23 cellular contexts compared by ENCODE assay signal in the genomic region with DNA sequence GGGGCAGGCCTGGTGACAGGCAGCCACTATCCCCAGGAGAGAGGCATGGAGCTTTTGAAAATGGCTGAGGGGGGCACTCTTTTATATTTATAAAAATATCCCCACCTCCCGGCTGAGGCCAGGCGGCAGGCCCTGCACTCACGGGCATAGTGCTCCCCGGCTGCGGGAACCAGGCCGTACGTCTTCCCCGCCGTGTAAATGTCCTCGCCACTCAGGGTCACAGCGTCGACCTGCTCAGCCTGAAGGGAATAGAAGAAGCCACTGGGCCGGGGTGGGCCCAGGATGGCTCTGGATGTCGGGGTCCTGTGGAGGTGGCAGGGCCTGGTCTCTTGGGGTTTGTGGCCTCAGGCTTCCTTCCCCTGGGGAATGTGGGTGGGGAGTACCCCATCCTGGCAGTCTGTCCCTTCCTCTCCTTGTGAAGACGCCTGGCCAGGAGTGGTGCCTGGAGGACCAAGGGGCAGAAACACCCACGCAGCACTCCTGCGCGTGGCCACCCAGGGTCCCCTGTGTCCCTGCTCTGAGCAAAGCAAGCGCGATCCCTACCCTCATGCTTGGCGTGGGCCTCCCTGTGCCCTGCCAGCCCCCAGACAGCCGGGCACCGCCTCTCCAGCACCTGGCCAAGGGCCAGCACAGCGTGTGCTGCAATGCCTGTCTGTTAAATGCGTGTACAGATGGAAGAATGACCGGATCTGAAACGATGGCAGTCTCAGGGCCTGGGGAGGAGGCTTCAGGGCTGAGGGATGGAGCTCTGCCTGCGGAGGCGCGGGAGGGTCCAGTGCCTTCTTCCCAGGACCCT. TPM values are rescaled to one million over a fixed set of nuclear protein-coding genes. Genes with fewer than 3 reads are reported as not detected.
A peak's percentile ranks its signal among the peaks of the same experiment; 100 is the strongest.
DNase-seq lines count a peak whose midpoint lies in the region; ATAC-seq and TF ChIP-seq lines count a peak whose summit lies in the region.
"Had no signal": no experiment of that assay in that cellular context is flagged by ENCODE, and none has a peak within 500 bp of the region (broad histone marks: within the 10 kb centered on the region; RNA-seq: fewer than 3 reads in every experiment).

No MANE protein-coding gene starts in this region.

- H3K36me3 ChIP-seq in heart right ventricle (no peaks in the 10 kb centered on the region), right atrium auricular region (no peaks in the 10 kb centered on the region), NT2/D1 (ENCODE audit: insufficient read depth, insufficient read length, low read length) (peaks cover 46% of the 10 kb centered on the region), aorta (ENCODE audit: control insufficient read depth in 1 of 2, insufficient read depth in 2 of 2, low read length in 1 of 2) (no peaks in the 10 kb centered on the region), osteoblast (ENCODE audit: insufficient read depth, low read length) (no peaks in the 10 kb centered on the region)

- H3K4me1 ChIP-seq in heart right ventricle (peaks cover 0 to 8% (median 0%) of the 10 kb centered on the region in 9 donors), right atrium auricular region (no peaks in the 10 kb centered on the region), NT2/D1 (ENCODE audit: insufficient read depth, insufficient read length) (peaks cover 23% of the 10 kb centered on the region), aorta (ENCODE audit: control insufficient read depth in 1 of 2, insufficient read depth in 2 of 2, low read length in 2 of 2) (no peaks in the 10 kb centered on the region), osteoblast (ENCODE audit: insufficient read depth, low read length) (no peaks in the 10 kb centered on the region)

- H3K4me3 ChIP-seq in heart right ventricle = no peak overlapping the region
- H3K4me3 ChIP-seq in right atrium auricular region = no peak overlapping the region
- H3K4me3 ChIP-seq in NT2/D1 (ENCODE audit: insufficient read length, low read depth) = no peak overlapping the region
- H3K4me3 ChIP-seq in aorta (ENCODE audit: low read length in 2 of 2) = no peak overlapping the region
- H3K4me3 ChIP-seq in osteoblast (ENCODE audit: insufficient read depth, low read length) = no peak overlapping the region
- H3K4me3 ChIP-seq: PC-9 had no signal

- intact Hi-C loops in heart right ventricle (cut with DNase I) (no loop called here), aorta (cut with DNase I) (no loop called here)

- DNase-seq in heart right ventricle = peak in 1 of 2 donors; percentile 50
- DNase-seq in right atrium auricular region (ENCODE audit: low spot score) = no peak
- DNase-seq in NT2/D1 (ENCODE audit: low read depth, low spot score) = no peak
- DNase-seq in cerebellum (ENCODE audit: low spot score) = peak; percentile 80
- peak; percentile 26 to 56 for DNase-seq in aorta
- no peak for DNase-seq in osteoblast (ENCODE audit: insufficient read length, low spot score, missing footprints)
- no peak for DNase-seq in NCI-H526 (lab: John Stamatoyannopoulos, UW)
- DNase-seq: activated CD4-positive, alpha-beta T cell treated with anti-CD3 and anti-CD28 coated beads, Interleukin-2, amount 50 U/mL, for 48 hours; activated naive CD4-positive, alpha-beta T cell treated with anti-CD3 and anti-CD28 coated beads, Interleukin-2, amount 10 ng/mL, durations not matched to agents 7 days and 5 days; amygdala; CD4-positive, CD25-positive, alpha-beta regulatory T cell; cortex of kidney; effector memory CD8-positive, alpha-beta T cell; erythroblast; NCI-H1930; NK-92 treated with Interleukin-12 subunit alpha and Interleukin-12 subunit beta, amount 100 ng/mL, for 24 hours; PC-9; SIG-M5; stimulated activated CD4-positive, alpha-beta T cell treated with anti-CD3 and anti-CD28 coated beads, Interleukin-4, amount 100 ng/mL, for 24 hours; T-cell had no signal

- H3K27ac ChIP-seq in heart right ventricle (no peak overlapping the region), right atrium auricular region (no peak overlapping the region), aorta (ENCODE audit: low read depth in 1 of 2, low read length in 2 of 2) (no peak overlapping the region), osteoblast (ENCODE audit: low read depth, low read length) (no peak overlapping the region)
- H3K27ac ChIP-seq: PC-9 had no signal

- peak in 7 of 8 donors; percentile 30 to 81 (median 55) for ATAC-seq in heart right ventricle
- ATAC-seq in aorta (ENCODE audit: low FRiP score) = no peak
- no peak for ATAC-seq in GM18511 (IDR thresholded peaks at IDR 0.05; ENCODE audit: unreplicated experiment)
- ATAC-seq: effector memory CD8-positive, alpha-beta T cell; sciatic nerve; stimulated activated effector memory CD8-positive, alpha-beta T cell treated with anti-CD3 and anti-CD28 coated beads, Interleukin-12 subunit alpha, Interleukin-12 subunit beta, amount 100 ng/mL, for 72 hours; T-cell had no signal

- H3K27me3 ChIP-seq in heart right ventricle (no peaks in the 10 kb centered on the region), right atrium auricular region (no peaks in the 10 kb centered on the region), NT2/D1 (ENCODE audit: insufficient read depth, insufficient read length) (no peaks in the 10 kb centered on the region), aorta (ENCODE audit: control insufficient read depth in 1 of 2, insufficient read depth in 2 of 2, low read length in 1 of 2) (no peaks in the 10 kb centered on the region), osteoblast (ENCODE audit: insufficient read depth, low read length) (peaks cover 3% of the 10 kb centered on the region)

- TF ChIP-seq CTCF in heart right ventricle (IDR thresholded peaks at IDR 0.05) (no peak), right atrium auricular region (IDR thresholded peaks at IDR 0.05) (no peak), osteoblast (IDR thresholded peaks at IDR 0.05; ENCODE audit: extremely low read depth, low read depth, low read length) (no peak)

- no peaks in the 10 kb centered on the region for H4K20me1 ChIP-seq in osteoblast (ENCODE audit: insufficient read depth, low read length)

- no peak overlapping the region for H2AFZ ChIP-seq in osteoblast (ENCODE audit: low read length)
- H2AFZ ChIP-seq: PC-9 had no signal

- no peaks in the 10 kb centered on the region for H3K79me2 ChIP-seq in osteoblast (ENCODE audit: insufficient read depth, low read length)

- H3K9me3 ChIP-seq in heart right ventricle (no peaks in the 10 kb centered on the region), right atrium auricular region (no peaks in the 10 kb centered on the region), NT2/D1 (ENCODE audit: insufficient read depth, low read length) (no peaks in the 10 kb centered on the region), aorta (ENCODE audit: control insufficient read depth, low read length) (no peaks in the 10 kb centered on the region), osteoblast (ENCODE audit: low read depth, low read length) (no peaks in the 10 kb centered on the region)

- WGBS in heart right ventricle, 2 donors = 78 to 79% methylated on average over 30 of the region's 30 CpGs
- WGBS in aorta, 2 donors = 66% methylated on average over 30 of the region's 30 CpGs

- peak overlapping the region; percentile 51 for H3K9ac ChIP-seq in NT2/D1 (ENCODE audit: insufficient read length, low read depth)

- no peak overlapping the region for H3K4me2 ChIP-seq in osteoblast (ENCODE audit: insufficient read depth, low read length)
- H3K4me2 ChIP-seq: PC-9 had no signal

RNA-seq across cellular contexts. Expression of gene MELTF, which starts 18.9 kb away (rescaled TPM):
- total RNA-seq in heart right ventricle = 10 to 100 TPM in 3 of 10 donors, 1 to 10 TPM in 7; 2.5 to 27.5 (median 6.3) TPM
- 10 to 100 TPM in 1 of 2 donors, 1 to 10 TPM in 1; 8.5 to 31.4 TPM for polyA plus RNA-seq in heart right ventricle
- 1 to 10 TPM; 3.1 to 6.7 TPM for total RNA-seq in right atrium auricular region
- 1.3 TPM for total RNA-seq in cerebellum
- total RNA-seq in aorta = 1 to 10 TPM; 4.3 to 6.0 TPM
- 1 to 10 TPM in 1 of 2 donors, under 1 TPM in 1; 1.00 to 2.0 TPM for polyA plus RNA-seq in aorta
- 2.4 and 5.1 TPM in 2 replicates for total RNA-seq in osteoblast

RNA-seq across cellular contexts. Expression of gene PIGZ, which starts 42.1 kb away (rescaled TPM):
- total RNA-seq in heart right ventricle (1 to 10 TPM; 4.4 to 7.7 (median 6.0) TPM), right atrium auricular region (1 to 10 TPM; 5.4 to 7.0 TPM), cerebellum (3.1 TPM), aorta (1 to 10 TPM; 2.7 to 5.2 TPM), osteoblast (2.9 and 4.0 TPM in 2 replicates)
- polyA plus RNA-seq in heart right ventricle (1 to 10 TPM; 2.2 to 7.3 TPM), aorta (1 to 10 TPM; 2.3 to 9.0 TPM)

Comparison
In these comparisons a context has a peak if more than half of its experiments do, and no peak if none do; other contexts are left out.
1. ATAC-seq: peak in heart right ventricle (7 of 8); none in aorta (single experiment) and GM18511 (single experiment).
2. DNase-seq: peak in cerebellum (single experiment) and aorta (2 of 2); none in right atrium auricular region (single experiment), NT2/D1 (single experiment), osteoblast (single experiment) and NCI-H526 (0 of 2).